Comparison of ENCODE assay signal across 1 cellular context in genomic region chr2:37880546-37880945, GRCh38.
TF ChIP-seq lines count a peak whose summit lies in the region.

No MANE protein-coding gene starts in this region.

TF ChIP-seq in GM12878, 131 proteins besides CTCF, POLR2A, EP300 and RAD21:
- TF ChIP-seq, protein P1, sequence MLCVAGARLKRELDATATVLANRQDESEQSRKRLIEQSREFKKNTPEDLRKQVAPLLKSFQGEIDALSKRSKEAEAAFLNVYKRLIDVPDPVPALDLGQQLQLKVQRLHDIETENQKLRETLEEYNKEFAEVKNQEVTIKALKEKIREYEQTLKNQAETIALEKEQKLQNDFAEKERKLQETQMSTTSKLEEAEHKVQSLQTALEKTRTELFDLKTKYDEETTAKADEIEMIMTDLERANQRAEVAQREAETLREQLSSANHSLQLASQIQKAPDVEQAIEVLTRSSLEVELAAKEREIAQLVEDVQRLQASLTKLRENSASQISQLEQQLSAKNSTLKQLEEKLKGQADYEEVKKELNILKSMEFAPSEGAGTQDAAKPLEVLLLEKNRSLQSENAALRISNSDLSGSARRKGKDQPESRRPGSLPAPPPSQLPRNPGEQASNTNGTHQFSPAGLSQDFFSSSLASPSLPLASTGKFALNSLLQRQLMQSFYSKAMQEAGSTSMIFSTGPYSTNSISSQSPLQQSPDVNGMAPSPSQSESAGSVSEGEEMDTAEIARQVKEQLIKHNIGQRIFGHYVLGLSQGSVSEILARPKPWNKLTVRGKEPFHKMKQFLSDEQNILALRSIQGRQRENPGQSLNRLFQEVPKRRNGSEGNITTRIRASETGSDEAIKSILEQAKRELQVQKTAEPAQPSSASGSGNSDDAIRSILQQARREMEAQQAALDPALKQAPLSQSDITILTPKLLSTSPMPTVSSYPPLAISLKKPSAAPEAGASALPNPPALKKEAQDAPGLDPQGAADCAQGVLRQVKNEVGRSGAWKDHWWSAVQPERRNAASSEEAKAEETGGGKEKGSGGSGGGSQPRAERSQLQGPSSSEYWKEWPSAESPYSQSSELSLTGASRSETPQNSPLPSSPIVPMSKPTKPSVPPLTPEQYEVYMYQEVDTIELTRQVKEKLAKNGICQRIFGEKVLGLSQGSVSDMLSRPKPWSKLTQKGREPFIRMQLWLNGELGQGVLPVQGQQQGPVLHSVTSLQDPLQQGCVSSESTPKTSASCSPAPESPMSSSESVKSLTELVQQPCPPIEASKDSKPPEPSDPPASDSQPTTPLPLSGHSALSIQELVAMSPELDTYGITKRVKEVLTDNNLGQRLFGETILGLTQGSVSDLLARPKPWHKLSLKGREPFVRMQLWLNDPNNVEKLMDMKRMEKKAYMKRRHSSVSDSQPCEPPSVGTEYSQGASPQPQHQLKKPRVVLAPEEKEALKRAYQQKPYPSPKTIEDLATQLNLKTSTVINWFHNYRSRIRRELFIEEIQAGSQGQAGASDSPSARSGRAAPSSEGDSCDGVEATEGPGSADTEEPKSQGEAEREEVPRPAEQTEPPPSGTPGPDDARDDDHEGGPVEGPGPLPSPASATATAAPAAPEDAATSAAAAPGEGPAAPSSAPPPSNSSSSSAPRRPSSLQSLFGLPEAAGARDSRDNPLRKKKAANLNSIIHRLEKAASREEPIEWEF (IDR thresholded peaks at IDR 0.05; ENCODE audit: insufficient replicate concordance, low read depth, low read length), result no peak
- 0 out of 2 replicates have a peak, but pooled peaks have one; percentile 12 for TF ChIP-seq RUNX3 (IDR thresholded peaks at IDR 0.05; ENCODE audit: low read length)
TF ChIP-seq in GM12878: peak in this region for 1.
